Comparison of ENCODE assay signal across 24 cellular contexts in the genomic region with DNA sequence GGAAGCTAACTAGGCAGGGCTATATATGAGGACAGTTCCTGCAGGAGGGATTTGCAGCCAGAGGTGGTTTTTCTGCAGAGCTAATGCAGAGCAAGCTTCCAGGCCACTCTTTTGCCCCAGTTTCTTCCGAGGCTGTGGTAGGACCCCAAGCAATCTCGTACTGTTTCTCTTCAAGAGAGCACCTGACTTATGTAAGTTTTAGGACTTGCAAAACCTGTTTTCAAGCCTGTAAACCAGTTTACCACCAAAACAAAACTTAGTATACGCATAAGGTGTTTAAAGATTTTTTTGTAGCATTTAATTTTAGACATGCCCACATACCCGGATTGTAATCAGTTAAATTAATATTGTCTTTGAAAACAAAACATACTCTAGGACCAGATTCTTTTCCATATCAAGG.
"Had no signal": no experiment of that assay in that cellular context is flagged by ENCODE, and none has a peak within 500 bp of the region (broad histone marks: within the 10 kb centered on the region; RNA-seq: fewer than 3 reads in every experiment).

No MANE protein-coding gene starts in this region.

- H3K4me3 ChIP-seq: adrenal gland, cardiac muscle cell, colonic mucosa, ovary, prostate gland, skin epidermis, testis had no signal

- H3K27ac ChIP-seq: adrenal gland, cardiac muscle cell, colonic mucosa, ovary, skin epidermis, testis had no signal

- ATAC-seq: activated CD4-positive, alpha-beta T cell treated with anti-CD3 and anti-CD28 coated beads for 36 hours; sciatic nerve; stimulated activated naive CD8-positive, alpha-beta T cell treated with anti-CD3 and anti-CD28 coated beads, Interleukin-15, Interleukin-2, amounts not matched to agents 100 U/mL and 50 U/mL, for 24 hours had no signal

- DNase-seq: activated CD4-positive, alpha-beta T cell treated with anti-CD3 and anti-CD28 coated beads for 36 hours; activated CD4-positive, alpha-beta T cell treated with anti-CD3 and anti-CD28 coated beads, Interleukin-2, amount 50 U/mL, for 4 hours; activated CD4-positive, CD25-positive, alpha-beta regulatory T cell; activated effector memory CD4-positive, alpha-beta T cell treated with Interleukin-2 at 50 U/mL for 16 hours; activated naive CD4-positive, alpha-beta T cell treated with Interleukin-2 at 50 U/mL for 16 hours; activated naive CD8-positive, alpha-beta T cell treated with anti-CD3 and anti-CD28 coated beads for 36 hours; activated T-cell treated with anti-CD3 and anti-CD28 coated beads for 4 hours; adrenal gland; aorta; cerebellar nuclear complex; colonic mucosa; effector CD8-positive, alpha-beta T cell; mammary epithelial cell; naive B cell; ovary; retina; stimulated activated CD4-positive, alpha-beta T cell treated with anti-CD3 and anti-CD28 coated beads, Interleukin-12 subunit alpha, Interleukin-12 subunit beta, amount 100 ng/mL, for 4 hours; stimulated activated CD4-positive, alpha-beta T cell treated with anti-CD3 and anti-CD28 coated beads, Interleukin-4, amount 100 ng/mL, for 1 hour; stimulated activated naive CD8-positive, alpha-beta T cell treated with anti-CD3 and anti-CD28 coated beads, Interleukin-15, Interleukin-2, amounts not matched to agents 100 U/mL and 50 U/mL, for 24 hours; testis had no signal

- H3K36me3 ChIP-seq: adrenal gland, cardiac muscle cell, colonic mucosa, ovary, prostate gland had no signal

- H3K4me1 ChIP-seq: adrenal gland, colonic mucosa, testis had no signal

- H3K9me3 ChIP-seq: adrenal gland, colonic mucosa, ovary, prostate gland, testis had no signal

- H3K27me3 ChIP-seq: colonic mucosa, ovary, testis had no signal
